20 cellular contexts compared by ENCODE assay signal in genomic region chr18:2920546-2921343, GRCh38.
A peak's percentile ranks its signal among the peaks of the same experiment; 100 is the strongest.
DNase-seq lines count a peak whose midpoint lies in the region; TF ChIP-seq lines count a peak whose summit lies in the region.
"Had no signal": no experiment of that assay in that cellular context is flagged by ENCODE, and none has a peak within 500 bp of the region (broad histone marks: within the 10 kb centered on the region; RNA-seq: fewer than 3 reads in every experiment).

No MANE protein-coding gene starts in this region.

- peak overlapping the region; percentile 15 for H3K27ac Mint-ChIP-seq in T-helper 1 cell treated with Interleukin-12 subunit alpha and Interleukin-12 subunit beta and Interleukin-4 antibody, amounts not matched to agents 30 μg/mL and 1 μg/mL, for 36 hours
- H3K27ac Mint-ChIP-seq in activated naive CD8-positive, alpha-beta T cell treated with anti-CD3 and anti-CD28 coated beads for 36 hours: peak overlapping the region; percentile 5
- peak overlapping the region; percentile 50 for H3K27ac Mint-ChIP-seq in nephron progenitor cell

- no peak for TF ChIP-seq CTCF in nephron progenitor cell (IDR thresholded peaks at IDR 0.05)

- no peak overlapping the region for H3K4me2 ChIP-seq in BLaER1

- H3K9me3 ChIP-seq in BLaER1: no peaks in the 10 kb centered on the region
- H3K9me3 ChIP-seq: BE2C, lower lobe of right lung, ovary, upper lobe of left lung had no signal

- H3K36me3 Mint-ChIP-seq in T-helper 1 cell treated with Interleukin-12 subunit alpha and Interleukin-12 subunit beta and Interleukin-4 antibody, amounts not matched to agents 30 μg/mL and 1 μg/mL, for 36 hours (ENCODE audit: low read depth): peaks cover 70% of the 10 kb centered on the region
- H3K36me3 Mint-ChIP-seq in activated naive CD8-positive, alpha-beta T cell treated with anti-CD3 and anti-CD28 coated beads for 36 hours: peaks cover 26% of the 10 kb centered on the region
- peaks cover 73% of the 10 kb centered on the region for H3K36me3 Mint-ChIP-seq in nephron progenitor cell (ENCODE audit: low read depth)

- H4K20me1 ChIP-seq in BLaER1: no peaks in the 10 kb centered on the region

- DNase-seq in T-helper 1 cell (no peak), nephron progenitor cell (no peak), NCI-H146 (lab: John Stamatoyannopoulos, UW) (no peak), ecto neural progenitor cell (ENCODE audit: low spot score) (no peak), SHP77 treated with DMSO at 0.1 percent for 48 hours (lab: John Stamatoyannopoulos, UW) (no peak)
- DNase-seq in activated naive CD8-positive, alpha-beta T cell treated with anti-CD3 and anti-CD28 coated beads for 36 hours: no peak
- DNase-seq: BE2C; DMS153; immature natural killer cell; lower lobe of right lung; NCI-H1092; NCI-H526 treated with DMSO at 0.1 percent for 48 hours; ovary; SHP77; stimulated activated naive CD4-positive, alpha-beta T cell; T-cell had no signal

- H3K4me1 ChIP-seq in BLaER1: peaks cover 58% of the 10 kb centered on the region
- H3K4me1 ChIP-seq: BE2C had no signal

- H3K4me3 ChIP-seq in BLaER1: no peak overlapping the region
- H3K4me3 ChIP-seq: lower lobe of right lung, ovary, upper lobe of left lung had no signal

- no peaks in the 10 kb centered on the region for H3K9me3 Mint-ChIP-seq in T-helper 1 cell treated with Interleukin-12 subunit alpha and Interleukin-12 subunit beta and Interleukin-4 antibody, amounts not matched to agents 30 μg/mL and 1 μg/mL, for 36 hours
- H3K9me3 Mint-ChIP-seq in activated naive CD8-positive, alpha-beta T cell treated with anti-CD3 and anti-CD28 coated beads for 36 hours: no peaks in the 10 kb centered on the region
- H3K9me3 Mint-ChIP-seq in nephron progenitor cell: no peaks in the 10 kb centered on the region
- H3K9me3 Mint-ChIP-seq: immature natural killer cell, T-cell had no signal

- peaks cover 15% of the 10 kb centered on the region for H3K4me1 Mint-ChIP-seq in T-helper 1 cell treated with Interleukin-12 subunit alpha and Interleukin-12 subunit beta and Interleukin-4 antibody, amounts not matched to agents 30 μg/mL and 1 μg/mL, for 36 hours (ENCODE audit: low read depth)
- peaks cover 20% of the 10 kb centered on the region for H3K4me1 Mint-ChIP-seq in activated naive CD8-positive, alpha-beta T cell treated with anti-CD3 and anti-CD28 coated beads for 36 hours
- peaks cover 28% of the 10 kb centered on the region for H3K4me1 Mint-ChIP-seq in nephron progenitor cell

- H3K27me3 ChIP-seq in BLaER1: no peaks in the 10 kb centered on the region
- H3K27me3 ChIP-seq: BE2C, ovary, upper lobe of left lung had no signal

- H3K27ac ChIP-seq in BLaER1: peak overlapping the region; percentile 85
- H3K27ac ChIP-seq: 22Rv1, lower lobe of right lung, ovary, upper lobe of left lung had no signal

- no peak overlapping the region for H3K4me3 Mint-ChIP-seq in T-helper 1 cell treated with Interleukin-12 subunit alpha and Interleukin-12 subunit beta and Interleukin-4 antibody, amounts not matched to agents 30 μg/mL and 1 μg/mL, for 36 hours
- no peak overlapping the region for H3K4me3 Mint-ChIP-seq in activated naive CD8-positive, alpha-beta T cell treated with anti-CD3 and anti-CD28 coated beads for 36 hours
- H3K4me3 Mint-ChIP-seq in nephron progenitor cell: no peak overlapping the region
- H3K4me3 Mint-ChIP-seq: immature natural killer cell, T-cell had no signal

- H3K36me3 ChIP-seq in BLaER1: peaks cover 82% of the 10 kb centered on the region
- H3K36me3 ChIP-seq: BE2C, ovary had no signal

- no peak overlapping the region for H3K9ac ChIP-seq in BLaER1

- no peaks in the 10 kb centered on the region for H3K27me3 Mint-ChIP-seq in T-helper 1 cell treated with Interleukin-12 subunit alpha and Interleukin-12 subunit beta and Interleukin-4 antibody, amounts not matched to agents 30 μg/mL and 1 μg/mL, for 36 hours (ENCODE audit: low read depth)
- no peaks in the 10 kb centered on the region for H3K27me3 Mint-ChIP-seq in activated naive CD8-positive, alpha-beta T cell treated with anti-CD3 and anti-CD28 coated beads for 36 hours
- peaks cover 5% of the 10 kb centered on the region for H3K27me3 Mint-ChIP-seq in nephron progenitor cell (ENCODE audit: low read depth, poor library complexity)
- H3K27me3 Mint-ChIP-seq: T-cell had no signal
